Comparison of ENCODE assay signal across 8 cellular contexts in the genomic region with DNA sequence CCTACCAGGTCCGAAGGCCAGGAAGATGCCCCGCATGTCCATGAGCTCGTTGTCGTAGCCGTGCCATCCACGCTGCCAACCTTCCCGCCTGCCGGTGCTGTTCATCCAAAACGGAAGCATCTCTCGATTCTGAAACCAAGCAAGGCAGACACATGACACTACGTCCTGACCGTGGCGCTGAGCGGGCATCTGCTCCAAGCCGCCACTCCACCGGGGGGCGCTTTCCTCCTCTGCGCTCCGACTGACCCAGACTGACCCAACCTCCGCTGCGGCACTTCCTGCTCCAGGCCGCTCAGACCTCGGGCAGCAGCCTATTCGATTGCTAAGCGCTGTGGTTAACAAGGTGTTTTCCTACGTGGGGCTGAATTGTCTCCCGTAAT.
DNase-seq lines count a peak whose midpoint lies in the region; ATAC-seq lines count a peak whose summit lies in the region.

No MANE protein-coding gene starts in this region.

- no peaks in the 10 kb centered on the region for H3K9me3 ChIP-seq in iPS DF 6.9 (ENCODE audit: control insufficient read depth, insufficient read depth, low read length)

- WGBS in iPS DF 6.9 (ENCODE audit: insufficient coverage, insufficient read length), result no CpG with 5 or more reads among the region's 27 CpGs

- no peak overlapping the region for H3K4me3 ChIP-seq in iPS DF 6.9 (ENCODE audit: low read length)
- H3K4me3 ChIP-seq in skin epidermis, result peak overlapping the region in 4 of 7 experiments; percentile 2 to 37 (median 20)

- H3K27ac ChIP-seq in iPS DF 6.9 (ENCODE audit: low read length) (no peak overlapping the region), skin epidermis (peak overlapping the region in 1 of 21 experiments; percentile 38)

- peaks cover 2% of the 10 kb centered on the region; the same call in 1 of the 2 replicates for H3K4me1 ChIP-seq in iPS DF 6.9 (ENCODE audit: control insufficient read depth, insufficient read depth, low read length)

- no peaks in the 10 kb centered on the region for H3K27me3 ChIP-seq in iPS DF 6.9 (ENCODE audit: control insufficient read depth, insufficient read depth, low read length)

- DNase-seq in AML-193 (lab: John Stamatoyannopoulos, UW) (peak; percentile 71 to 72), iPS DF 6.9 (ENCODE audit: low read depth, low spot score) (peak; percentile 73), NCI-H2107 treated with DMSO at 0.1 percent for 48 hours (lab: John Stamatoyannopoulos, UW; ENCODE audit: unreplicated experiment) (no peak), NK-92 (lab: John Stamatoyannopoulos, UW; ENCODE audit: unreplicated experiment) (no peak)
- peak; percentile 55 to 60 for DNase-seq in activated T-cell treated with anti-CD3 and anti-CD28 coated beads, Interleukin-2, amount 50 U/mL, for 48 hours

- H3K36me3 ChIP-seq in iPS DF 6.9 (ENCODE audit: control insufficient read depth, insufficient read depth, low read length), result no peaks in the 10 kb centered on the region

- ATAC-seq in GM19467 (IDR thresholded peaks at IDR 0.05; ENCODE audit: unreplicated experiment) (peak; percentile 78), HG02884 (IDR thresholded peaks at IDR 0.05; ENCODE audit: unreplicated experiment) (no peak)

Comparison
In these comparisons a context has a peak if more than half of its experiments do, and no peak if none do; other contexts are left out.
1. DNase-seq: peak in AML-193 (2 of 2), activated T-cell treated with anti-CD3 and anti-CD28 coated beads, Interleukin-2, amount 50 U/mL, for 48 hours (2 of 2) and iPS DF 6.9 (single experiment); none in NCI-H2107 treated with DMSO at 0.1 percent for 48 hours (single experiment) and NK-92 (single experiment).